Comparison of ENCODE assay signal across 2 cellular contexts in the genomic region with DNA sequence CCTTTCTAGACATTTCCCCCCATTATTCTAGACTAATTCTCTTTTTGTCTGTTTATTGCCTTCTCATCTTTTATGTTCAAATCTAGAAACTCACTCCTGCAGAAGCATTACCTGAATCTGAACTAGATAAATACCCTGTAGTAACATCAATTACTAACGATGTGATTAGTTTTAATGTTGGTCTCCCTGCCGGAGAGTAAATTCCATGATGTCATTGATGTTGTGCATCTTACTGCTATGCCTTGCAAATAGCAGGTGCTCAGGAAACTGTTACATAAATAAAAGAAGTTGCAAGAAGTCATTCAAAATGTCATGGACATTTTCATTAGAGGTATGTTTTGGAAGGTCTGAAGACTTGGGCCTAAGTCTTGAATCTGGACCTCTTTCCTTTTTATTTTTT.
TF ChIP-seq lines count a peak whose summit lies in the region.

No MANE protein-coding gene starts in this region.

TF ChIP-seq in HepG2, 621 proteins besides CTCF, POLR2A, EP300 and RAD21:
- TF ChIP-seq, protein P1, sequence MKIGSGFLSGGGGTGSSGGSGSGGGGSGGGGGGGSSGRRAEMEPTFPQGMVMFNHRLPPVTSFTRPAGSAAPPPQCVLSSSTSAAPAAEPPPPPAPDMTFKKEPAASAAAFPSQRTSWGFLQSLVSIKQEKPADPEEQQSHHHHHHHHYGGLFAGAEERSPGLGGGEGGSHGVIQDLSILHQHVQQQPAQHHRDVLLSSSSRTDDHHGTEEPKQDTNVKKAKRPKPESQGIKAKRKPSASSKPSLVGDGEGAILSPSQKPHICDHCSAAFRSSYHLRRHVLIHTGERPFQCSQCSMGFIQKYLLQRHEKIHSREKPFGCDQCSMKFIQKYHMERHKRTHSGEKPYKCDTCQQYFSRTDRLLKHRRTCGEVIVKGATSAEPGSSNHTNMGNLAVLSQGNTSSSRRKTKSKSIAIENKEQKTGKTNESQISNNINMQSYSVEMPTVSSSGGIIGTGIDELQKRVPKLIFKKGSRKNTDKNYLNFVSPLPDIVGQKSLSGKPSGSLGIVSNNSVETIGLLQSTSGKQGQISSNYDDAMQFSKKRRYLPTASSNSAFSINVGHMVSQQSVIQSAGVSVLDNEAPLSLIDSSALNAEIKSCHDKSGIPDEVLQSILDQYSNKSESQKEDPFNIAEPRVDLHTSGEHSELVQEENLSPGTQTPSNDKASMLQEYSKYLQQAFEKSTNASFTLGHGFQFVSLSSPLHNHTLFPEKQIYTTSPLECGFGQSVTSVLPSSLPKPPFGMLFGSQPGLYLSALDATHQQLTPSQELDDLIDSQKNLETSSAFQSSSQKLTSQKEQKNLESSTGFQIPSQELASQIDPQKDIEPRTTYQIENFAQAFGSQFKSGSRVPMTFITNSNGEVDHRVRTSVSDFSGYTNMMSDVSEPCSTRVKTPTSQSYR (CRISPR knock-in tag; IDR thresholded peaks at IDR 0.05; ENCODE audit: borderline replicate concordance), result no peak
- TF ChIP-seq PPARG (CRISPR knock-in tag; conservative IDR thresholded peaks at IDR 0.05), result no peak
- TF ChIP-seq CBX1 (IDR thresholded peaks at IDR 0.05; ENCODE audit: low read depth), result no peak
- TF ChIP-seq ATF7 (IDR thresholded peaks at IDR 0.05), result peak; percentile 54; the same call in 1 of the 2 replicates
- no peak for TF ChIP-seq ATF7 (CRISPR knock-in tag; IDR thresholded peaks at IDR 0.05)
- TF ChIP-seq ZNF562 (CRISPR knock-in tag; IDR thresholded peaks at IDR 0.05; ENCODE audit: borderline replicate concordance), result no peak

TF ChIP-seq in HEK293, 187 proteins besides CTCF, POLR2A, EP300 and RAD21:
- TF ChIP-seq, protein P2, sequence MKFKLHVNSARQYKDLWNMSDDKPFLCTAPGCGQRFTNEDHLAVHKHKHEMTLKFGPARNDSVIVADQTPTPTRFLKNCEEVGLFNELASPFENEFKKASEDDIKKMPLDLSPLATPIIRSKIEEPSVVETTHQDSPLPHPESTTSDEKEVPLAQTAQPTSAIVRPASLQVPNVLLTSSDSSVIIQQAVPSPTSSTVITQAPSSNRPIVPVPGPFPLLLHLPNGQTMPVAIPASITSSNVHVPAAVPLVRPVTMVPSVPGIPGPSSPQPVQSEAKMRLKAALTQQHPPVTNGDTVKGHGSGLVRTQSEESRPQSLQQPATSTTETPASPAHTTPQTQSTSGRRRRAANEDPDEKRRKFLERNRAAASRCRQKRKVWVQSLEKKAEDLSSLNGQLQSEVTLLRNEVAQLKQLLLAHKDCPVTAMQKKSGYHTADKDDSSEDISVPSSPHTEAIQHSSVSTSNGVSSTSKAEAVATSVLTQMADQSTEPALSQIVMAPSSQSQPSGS (tag by site-specific recombination; IDR thresholded peaks at IDR 0.05; ENCODE audit: low read depth), result peak; percentile 54
- TF ChIP-seq GLIS1 (tag by site-specific recombination; IDR thresholded peaks at IDR 0.05), result no peak
